17 cellular contexts compared by ENCODE assay signal in the genomic region with DNA sequence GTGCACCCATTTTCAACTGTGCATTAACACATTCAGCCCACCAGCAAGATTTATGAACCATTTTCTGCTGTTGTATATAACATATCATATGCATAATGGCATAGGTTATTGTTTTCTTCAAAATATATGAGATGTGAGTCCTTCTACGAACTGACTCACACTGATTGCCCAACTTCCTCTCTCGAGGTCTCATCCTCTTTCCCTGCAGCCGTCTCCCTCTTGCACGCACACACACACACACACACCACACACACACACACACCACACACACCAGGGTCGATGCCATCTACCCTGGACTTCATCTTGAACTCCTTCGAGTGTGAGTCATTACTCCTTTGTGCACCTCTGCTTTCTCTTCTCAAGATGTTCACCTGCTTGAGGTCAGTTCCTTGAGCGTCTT. TPM values are rescaled to one million over a fixed set of nuclear protein-coding genes. Genes with fewer than 3 reads are reported as not detected.
DNase-seq lines count a peak whose midpoint lies in the region; ATAC-seq and TF ChIP-seq lines count a peak whose summit lies in the region.
"Had no signal": no experiment of that assay in that cellular context is flagged by ENCODE, and none has a peak within 500 bp of the region (broad histone marks: within the 10 kb centered on the region; RNA-seq: fewer than 3 reads in every experiment).

No MANE protein-coding gene starts in this region.

- H3K27ac Mint-ChIP-seq in WTC11, result no peak overlapping the region
- H3K27ac Mint-ChIP-seq: mesothelial cell of epicardium had no signal

- no peak overlapping the region; a peak in 1 of 22 replicates for H3K27ac ChIP-seq in BLaER1 treated with 17β-estradiol and CSF1 and Interleukin-3, amounts not matched to agents 10 nM and 100 nM
- H3K27ac ChIP-seq in osteoblast (ENCODE audit: low read depth, low read length), result peak overlapping the region; percentile 91
- H3K27ac ChIP-seq in lower lobe of right lung, result no peak overlapping the region

- H3K36me3 ChIP-seq in BLaER1 treated with 17β-estradiol and CSF1 and Interleukin-3, amounts not matched to agents 10 nM and 100 nM, result no peaks in the 10 kb centered on the region
- H3K36me3 ChIP-seq in osteoblast (ENCODE audit: insufficient read depth, low read length), result peaks cover 5% of the 10 kb centered on the region
- H3K36me3 ChIP-seq in lower lobe of right lung, result no peaks in the 10 kb centered on the region

- peak overlapping the region in 7 of 11 experiments; percentile 20 to 75 (median 70); a peak in 13 of 22 replicates for H3K4me2 ChIP-seq in BLaER1 treated with 17β-estradiol and CSF1 and Interleukin-3, amounts not matched to agents 10 nM and 100 nM
- peak overlapping the region; percentile 62 for H3K4me2 ChIP-seq in osteoblast (ENCODE audit: insufficient read depth, low read length)

- intact Hi-C loops in lower lobe of right lung (cut with DNase I), result no loop called here

- TF ChIP-seq POLR2A in NB4 (IDR thresholded peaks at IDR 0.05; ENCODE audit: extremely low read depth, insufficient read length), result no peak

- peaks cover 0 to 20% (median 9%) of the 10 kb centered on the region in 10 experiments; a peak in 12 of 20 replicates for H3K4me1 ChIP-seq in BLaER1 treated with 17β-estradiol and CSF1 and Interleukin-3, amounts not matched to agents 10 nM and 100 nM
- peaks cover 77% of the 10 kb centered on the region for H3K4me1 ChIP-seq in osteoblast (ENCODE audit: insufficient read depth, low read length)
- H3K4me1 ChIP-seq in lower lobe of right lung, result peaks cover 32% of the 10 kb centered on the region

- H3K9me3 ChIP-seq in BLaER1 treated with 17β-estradiol and CSF1 and Interleukin-3, amounts not matched to agents 10 nM and 100 nM (replicated peaks in 1 of 11), result no peaks in the 10 kb centered on the region
- H3K9me3 ChIP-seq in osteoblast (ENCODE audit: low read depth, low read length) (no peaks in the 10 kb centered on the region), lower lobe of right lung (no peaks in the 10 kb centered on the region)

- H3K36me3 Mint-ChIP-seq in WTC11, result no peaks in the 10 kb centered on the region
- H3K36me3 Mint-ChIP-seq: mesothelial cell of epicardium had no signal

- no peak overlapping the region for H3K9ac ChIP-seq in BLaER1 treated with 17β-estradiol and CSF1 and Interleukin-3, amounts not matched to agents 10 nM and 100 nM

- H3K27me3 Mint-ChIP-seq in WTC11 (ENCODE audit: low read depth), result no peaks in the 10 kb centered on the region; the same call in 1 of the 2 replicates

- H3K4me3 Mint-ChIP-seq in WTC11, result no peak overlapping the region
- H3K4me3 Mint-ChIP-seq: mesothelial cell of epicardium had no signal

- CTCF ChIA-PET in WTC11 (lab: Charles Lee), result interaction anchor here (1.0 kb wide), 1 partner anchor 200 kb away, joined by 3 read pairs; no protein-coding TSS in a partner anchor

- no peak for TF ChIP-seq CTCF in NB4 (IDR thresholded peaks at IDR 0.05; ENCODE audit: low read depth, low read length)
- TF ChIP-seq CTCF in epithelial cell of esophagus (IDR thresholded peaks at IDR 0.05; ENCODE audit: insufficient read depth, low read depth, low read length, missing control alignments), result no peak
- no peak for TF ChIP-seq CTCF in osteoblast (IDR thresholded peaks at IDR 0.05; ENCODE audit: extremely low read depth, low read depth, low read length)
- TF ChIP-seq CTCF in lower lobe of right lung (IDR thresholded peaks at IDR 0.05), result no peak
- TF ChIP-seq CTCF in WTC11 (IDR thresholded peaks at IDR 0.05), result no peak

- H2AFZ ChIP-seq in osteoblast (ENCODE audit: low read length), result no peak overlapping the region

- H3K4me3 ChIP-seq in BLaER1 treated with 17β-estradiol and CSF1 and Interleukin-3, amounts not matched to agents 10 nM and 100 nM, result no peak overlapping the region
- no peak overlapping the region for H3K4me3 ChIP-seq in NB4 (ENCODE audit: low read depth, low read length)
- H3K4me3 ChIP-seq in epithelial cell of esophagus (ENCODE audit: low read length), result no peak overlapping the region
- no peak overlapping the region for H3K4me3 ChIP-seq in osteoblast (ENCODE audit: insufficient read depth, low read length)
- no peak overlapping the region for H3K4me3 ChIP-seq in lower lobe of right lung
- H3K4me3 ChIP-seq: GM12878 had no signal

- POLR2A ChIA-PET in WTC11 (lab: Charles Lee), result no interaction called here

- peaks cover 4% of the 10 kb centered on the region; the same call in 1 of the 2 replicates for H3K4me1 Mint-ChIP-seq in WTC11

- H3K27me3 ChIP-seq in BLaER1 treated with 17β-estradiol and CSF1 and Interleukin-3, amounts not matched to agents 10 nM and 100 nM, result peaks cover 0 to 12% (median 0%) of the 10 kb centered on the region in 11 experiments; a peak in 3 of 22 replicates
- H3K27me3 ChIP-seq in osteoblast (ENCODE audit: insufficient read depth, low read length), result no peaks in the 10 kb centered on the region
- no peaks in the 10 kb centered on the region for H3K27me3 ChIP-seq in lower lobe of right lung (ENCODE audit: low read depth)

- ATAC-seq in lower lobe of right lung (no peak), WTC11 (no peak)
- ATAC-seq: GM12878 had no signal

- DNase-seq in NB4 (ENCODE audit: low read depth) (peak; percentile 87), epithelial cell of esophagus (ENCODE audit: low read depth) (peak; percentile 87), osteoblast (ENCODE audit: insufficient read length, low spot score, missing footprints) (no peak), lower lobe of right lung (no peak), WTC11 (ENCODE audit: low spot score) (no peak), HuH-7 (ENCODE audit: low spot score) (no peak), NCI-H128 (lab: John Stamatoyannopoulos, UW; ENCODE audit: unreplicated experiment) (no peak)
- DNase-seq: activated CD8-positive, alpha-beta memory T cell treated with anti-CD3 and anti-CD28 coated beads for 24 hours; activated effector memory CD4-positive, alpha-beta T cell treated with anti-CD3 and anti-CD28 coated beads, Interleukin-2, amount 50 U/mL, for 16 hours; C1 segment of cervical spinal cord; DMS79 treated with DMSO at 0.1 percent for 48 hours; NCI-H1694; NCI-H526; stimulated activated CD4-positive, alpha-beta T cell treated with anti-CD3 and anti-CD28 coated beads, Interleukin-1b, Interleukin-23, amount 100 ng/mL, for 48 hours had no signal

- H3K9me3 Mint-ChIP-seq in WTC11, result peaks cover 5% of the 10 kb centered on the region

- H4K20me1 ChIP-seq in BLaER1 treated with 17β-estradiol and CSF1 and Interleukin-3, amounts not matched to agents 10 nM and 100 nM, result no peaks in the 10 kb centered on the region
- H4K20me1 ChIP-seq in osteoblast (ENCODE audit: insufficient read depth, low read length), result peaks cover 2% of the 10 kb centered on the region

- H3K79me2 ChIP-seq in osteoblast (ENCODE audit: insufficient read depth, low read length), result peaks cover 90% of the 10 kb centered on the region

TF ChIP-seq in WTC11, 78 proteins besides CTCF, POLR2A, EP300 and RAD21:
- TF ChIP-seq MXD4 (CRISPR knock-in tag; IDR thresholded peaks at IDR 0.05; ENCODE audit: borderline replicate concordance), result no peak
- TF ChIP-seq, protein P1, sequence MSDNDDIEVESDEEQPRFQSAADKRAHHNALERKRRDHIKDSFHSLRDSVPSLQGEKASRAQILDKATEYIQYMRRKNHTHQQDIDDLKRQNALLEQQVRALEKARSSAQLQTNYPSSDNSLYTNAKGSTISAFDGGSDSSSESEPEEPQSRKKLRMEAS (CRISPR knock-in tag; IDR thresholded peaks at IDR 0.05), result no peak

RNA-seq across cellular contexts. Expression of a gene that starts 36.7 kb away (rescaled TPM):
- total RNA-seq in osteoblast (104 and 110 TPM in 2 replicates), lower lobe of right lung (62.7 TPM), WTC11 (2021) (5.9 to 7.6 TPM (median 6.0 TPM) in 3 replicates)

Comparison
In these comparisons a context has a peak if more than half of its experiments do, and no peak if none do; other contexts are left out.
1. DNase-seq: peak in NB4 (single experiment) and epithelial cell of esophagus (single experiment); none in osteoblast (single experiment), lower lobe of right lung (single experiment), WTC11 (single experiment), HuH-7 (single experiment) and NCI-H128 (single experiment).